22 cellular contexts compared by ENCODE assay signal in genomic region chr17:50466371-50467113, GRCh38. TPM values are rescaled to one million over a fixed set of nuclear protein-coding genes. Genes with fewer than 3 reads are reported as not detected.
DNase-seq lines count a peak whose midpoint lies in the region; ATAC-seq and TF ChIP-seq lines count a peak whose summit lies in the region.
"Had no signal": no experiment of that assay in that cellular context is flagged by ENCODE, and none has a peak within 500 bp of the region (broad histone marks: within the 10 kb centered on the region; RNA-seq: fewer than 3 reads in every experiment).

No MANE protein-coding gene starts in this region.

- no peak overlapping the region for H3K4me3 ChIP-seq in sigmoid colon
- H3K4me3 ChIP-seq: ascending aorta, HAP-1, left lung had no signal

- H3K36me3 Mint-ChIP-seq in effector memory CD8-positive, alpha-beta T cell (ENCODE audit: insufficient read depth), result peaks cover 3% of the 10 kb centered on the region
- no peaks in the 10 kb centered on the region for H3K36me3 Mint-ChIP-seq in activated T-helper 17 cell treated with anti-CD3 and anti-CD28 coated beads, Interleukin-2, amount 50 U/mL, for 72 hours (ENCODE audit: low read depth)
- H3K36me3 Mint-ChIP-seq: activated CD8-positive, alpha-beta memory T cell treated with anti-CD3 and anti-CD28 coated beads, Interleukin-2, amount 10 ng/mL, durations not matched to agents 7 days and 5 days had no signal

- TF ChIP-seq EP300 in sigmoid colon (IDR thresholded peaks at IDR 0.05), result no peak

- DNase-seq in DMS53 (lab: John Stamatoyannopoulos, UW) (peak; percentile 68), NCI-H510A (lab: John Stamatoyannopoulos, UW) (peak; percentile 18), sigmoid colon (peak; percentile 53), RKO (ENCODE audit: low spot score) (no peak)
- DNase-seq in effector memory CD8-positive, alpha-beta T cell, result no peak
- no peak for DNase-seq in stimulated activated CD4-positive, alpha-beta T cell treated with anti-CD3 and anti-CD28 coated beads, Interleukin-12 subunit alpha, Interleukin-12 subunit beta, amount 100 ng/mL, for 4 hours
- DNase-seq: activated CD8-positive, alpha-beta memory T cell treated with anti-CD3 and anti-CD28 coated beads, Interleukin-2, amount 10 ng/mL, durations not matched to agents 7 days and 5 days; activated effector memory CD4-positive, alpha-beta T cell treated with anti-CD3 and anti-CD28 coated beads, Interleukin-2, amount 50 U/mL, for 16 hours; AML-193; foreskin keratinocyte; MM.1S; naive B cell; stimulated activated CD4-positive, alpha-beta T cell treated with anti-CD3 and anti-CD28 coated beads, Interleukin-15, amount 100 ng/mL, for 24 hours had no signal

- H3K27ac ChIP-seq in sigmoid colon, result no peak overlapping the region
- H3K27ac ChIP-seq: ascending aorta, foreskin keratinocyte, left lung had no signal

- H3K36me3 ChIP-seq in sigmoid colon, result no peaks in the 10 kb centered on the region
- H3K36me3 ChIP-seq: HAP-1 had no signal

- H3K27me3 ChIP-seq in sigmoid colon, result peaks cover 16 to 36% (median 25%) of the 10 kb centered on the region in 3 donors

- intact Hi-C loops in sigmoid colon (cut with DNase I), result no loop called here

- no peak for TF ChIP-seq CTCF in sigmoid colon (IDR thresholded peaks at IDR 0.05)

- peaks cover 27 to 37% of the 10 kb centered on the region in 2 donors for H3K27me3 Mint-ChIP-seq in effector memory CD8-positive, alpha-beta T cell
- H3K27me3 Mint-ChIP-seq in activated T-helper 17 cell treated with anti-CD3 and anti-CD28 coated beads, Interleukin-2, amount 50 U/mL, for 72 hours, result peaks cover 10% of the 10 kb centered on the region

- TF ChIP-seq POLR2A in sigmoid colon (IDR thresholded peaks at IDR 0.05), result no peak

- peak; percentile 35 for ATAC-seq in effector memory CD8-positive, alpha-beta T cell (replicated peaks)
- no peak for ATAC-seq in HG03439 (IDR thresholded peaks at IDR 0.05; ENCODE audit: unreplicated experiment)
- no peak for ATAC-seq in activated T-helper 17 cell treated with anti-CD3 and anti-CD28 coated beads, Interleukin-2, amount 50 U/mL, for 72 hours (replicated peaks)
- ATAC-seq: activated CD4-positive, CD25-positive, alpha-beta regulatory T cell treated with anti-CD3 and anti-CD28 coated beads, Interleukin-2, amount 50 U/mL, for 24 hours; activated CD8-positive, alpha-beta memory T cell treated with anti-CD3 and anti-CD28 coated beads, Interleukin-2, amount 10 ng/mL, durations not matched to agents 7 days and 5 days; foreskin keratinocyte; left lung had no signal

- peak overlapping the region; percentile 12 to 36 for H3K4me3 Mint-ChIP-seq in effector memory CD8-positive, alpha-beta T cell
- no peak overlapping the region for H3K4me3 Mint-ChIP-seq in activated T-helper 17 cell treated with anti-CD3 and anti-CD28 coated beads, Interleukin-2, amount 50 U/mL, for 72 hours
- H3K4me3 Mint-ChIP-seq: activated CD8-positive, alpha-beta memory T cell treated with anti-CD3 and anti-CD28 coated beads, Interleukin-2, amount 10 ng/mL, durations not matched to agents 7 days and 5 days; T-helper 2 cell treated with Interferon-gamma antibody and Interleukin-4, amounts not matched to agents 5 μg/mL and 100 μg/mL, for 36 hours had no signal

- no peaks in the 10 kb centered on the region for H3K9me3 ChIP-seq in sigmoid colon
- H3K9me3 ChIP-seq: ascending aorta, HAP-1, left lung had no signal

- peaks cover 13 to 23% of the 10 kb centered on the region in 2 donors for H3K4me1 Mint-ChIP-seq in effector memory CD8-positive, alpha-beta T cell (ENCODE audit: low read depth in 2 of 2)
- H3K4me1 Mint-ChIP-seq in activated T-helper 17 cell treated with anti-CD3 and anti-CD28 coated beads, Interleukin-2, amount 50 U/mL, for 72 hours, result peaks cover 5% of the 10 kb centered on the region

- H3K4me1 ChIP-seq in sigmoid colon, result peaks cover 0 to 18% (median 14%) of the 10 kb centered on the region in 4 donors
- H3K4me1 ChIP-seq: foreskin keratinocyte, HAP-1 had no signal

- H3K27ac Mint-ChIP-seq in effector memory CD8-positive, alpha-beta T cell, result no peak overlapping the region
- no peak overlapping the region for H3K27ac Mint-ChIP-seq in activated T-helper 17 cell treated with anti-CD3 and anti-CD28 coated beads, Interleukin-2, amount 50 U/mL, for 72 hours
- H3K27ac Mint-ChIP-seq: activated CD8-positive, alpha-beta memory T cell treated with anti-CD3 and anti-CD28 coated beads, Interleukin-2, amount 10 ng/mL, durations not matched to agents 7 days and 5 days; T-helper 2 cell treated with Interferon-gamma antibody and Interleukin-4, amounts not matched to agents 5 μg/mL and 100 μg/mL, for 36 hours had no signal

- H3K9me3 Mint-ChIP-seq in effector memory CD8-positive, alpha-beta T cell, result no peaks in the 10 kb centered on the region
- no peaks in the 10 kb centered on the region for H3K9me3 Mint-ChIP-seq in activated T-helper 17 cell treated with anti-CD3 and anti-CD28 coated beads, Interleukin-2, amount 50 U/mL, for 72 hours
- H3K9me3 Mint-ChIP-seq: naive B cell; T-helper 2 cell treated with Interferon-gamma antibody and Interleukin-4, amounts not matched to agents 5 μg/mL and 100 μg/mL, for 36 hours had no signal

- WGBS in sigmoid colon, 2 donors, result 18 to 65% methylated on average over 9 of the region's 9 CpGs

RNA-seq across cellular contexts. Expression of gene CHAD, which starts 2.1 kb away (rescaled TPM):
- total RNA-seq in sigmoid colon, result not detected
- polyA plus RNA-seq in sigmoid colon, result 1 to 10 TPM; 3.7 to 7.2 (median 4.4) TPM
- not detected for total RNA-seq in activated T-helper 17 cell treated with anti-CD3 and anti-CD28 coated beads, Interleukin-2, amount 50 U/mL, for 72 hours
- total RNA-seq: activated CD8-positive, alpha-beta memory T cell treated with anti-CD3 and anti-CD28 coated beads, Interleukin-2, amount 10 ng/mL, durations not matched to agents 7 days and 5 days; ascending aorta; endothelial cell of umbilical vein; foreskin keratinocyte; pulmonary artery endothelial cell had no signal
- polyA plus RNA-seq: endothelial cell of umbilical vein, foreskin keratinocyte had no signal

RNA-seq across cellular contexts. Expression of gene RSAD1, which starts 12.1 kb away (rescaled TPM):
- 10 to 100 TPM; 18.6 to 27.4 (median 22.7) TPM for total RNA-seq in sigmoid colon
- 10 to 100 TPM; 22.4 to 33.6 (median 25.2) TPM for polyA plus RNA-seq in sigmoid colon
- 10 to 100 TPM; 21.3 to 29.5 TPM for total RNA-seq in activated T-helper 17 cell treated with anti-CD3 and anti-CD28 coated beads, Interleukin-2, amount 50 U/mL, for 72 hours

RNA-seq across cellular contexts. Expression of gene ACSF2, which starts 40.5 kb away (rescaled TPM):
- total RNA-seq in sigmoid colon, result 10 to 100 TPM in 2 of 4 donors, 1 to 10 TPM in 2; 8.2 to 28.5 (median 11.0) TPM
- polyA plus RNA-seq in sigmoid colon, result 10 to 100 TPM; 49.9 to 61.7 (median 54.3) TPM
- total RNA-seq in activated T-helper 17 cell treated with anti-CD3 and anti-CD28 coated beads, Interleukin-2, amount 50 U/mL, for 72 hours, result 10 to 100 TPM; 12.4 to 13.6 TPM

RNA-seq across cellular contexts. Expression of gene MYCBPAP, which starts 41.7 kb away (rescaled TPM):
- total RNA-seq in sigmoid colon, result 1 to 10 TPM in 3 of 4 donors, under 1 TPM in 1; 0.36 to 2.5 (median 1.7) TPM
- 1 to 10 TPM in 1 of 3 donors, under 1 TPM in 1, not detected in 1; 0.23 to 2.1 TPM for polyA plus RNA-seq in sigmoid colon
- total RNA-seq in activated T-helper 17 cell treated with anti-CD3 and anti-CD28 coated beads, Interleukin-2, amount 50 U/mL, for 72 hours, result 1 to 10 TPM; 2.1 to 3.2 TPM

Comparison
In these comparisons a context has a peak if more than half of its experiments do, and no peak if none do; other contexts are left out.
1. DNase-seq: peak in DMS53 (single experiment), NCI-H510A (single experiment) and sigmoid colon (single experiment); none in effector memory CD8-positive, alpha-beta T cell (0 of 3), RKO (single experiment) and stimulated activated CD4-positive, alpha-beta T cell treated with anti-CD3 and anti-CD28 coated beads, Interleukin-12 subunit alpha, Interleukin-12 subunit beta, amount 100 ng/mL, for 4 hours (single experiment).